ENCODE assay signal across 1 cellular context in genomic region chr5:122142480-122142879, GRCh38.
TF ChIP-seq lines count a peak whose summit lies in the region.

No MANE protein-coding gene starts in this region.

TF ChIP-seq in GM23338, 12 proteins besides CTCF, POLR2A, EP300 and RAD21 (continued from another document):
- TF ChIP-seq REST (IDR thresholded peaks at IDR 0.05; ENCODE audit: unreplicated experiment) (no peak), CREB1 (CRISPR knock-in tag; IDR thresholded peaks at IDR 0.05; ENCODE audit: low read depth) (no peak), EZH2 (IDR thresholded peaks at IDR 0.05; ENCODE audit: low read depth, unreplicated experiment) (no peak), ZNF462 (CRISPR knock-in tag; IDR thresholded peaks at IDR 0.05) (no peak), ZNF114 (CRISPR knock-in tag; IDR thresholded peaks at IDR 0.05) (no peak)
